Comparison of ENCODE assay signal across 12 cellular contexts in the genomic region with DNA sequence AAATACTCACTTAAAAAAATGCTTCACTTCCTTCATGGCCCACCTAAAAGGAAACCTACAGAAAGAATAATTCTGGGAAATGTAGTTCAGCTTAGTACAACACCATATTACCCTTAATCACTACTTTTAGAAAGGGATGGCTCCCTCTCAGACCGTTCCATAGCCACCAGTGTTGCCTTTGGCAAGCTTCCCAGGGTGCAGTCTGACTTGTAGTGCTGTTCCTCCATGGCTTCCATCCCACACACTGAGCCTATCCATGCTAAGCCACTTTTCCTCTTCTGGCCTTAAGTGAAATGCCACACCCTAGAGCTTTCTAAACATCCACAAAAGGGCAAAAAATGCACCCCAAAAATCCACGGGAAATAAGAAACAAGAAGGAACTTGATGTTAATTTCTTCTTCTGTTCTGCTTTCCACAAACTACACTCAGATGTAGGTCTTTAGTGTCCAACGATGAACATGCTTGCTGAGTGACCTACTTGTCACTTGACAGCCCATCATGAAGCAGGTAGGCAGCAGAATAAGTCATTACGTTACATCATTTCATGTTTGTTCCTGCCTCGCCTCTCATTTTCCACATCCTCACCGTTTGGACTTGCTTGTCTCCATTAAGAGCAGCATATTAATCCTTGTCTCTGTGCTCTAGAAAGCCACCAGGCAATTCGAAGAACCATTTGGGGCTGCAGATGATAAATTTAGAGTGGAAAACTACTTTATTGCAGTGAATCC.
DNase-seq lines count a peak whose midpoint lies in the region; ATAC-seq and TF ChIP-seq lines count a peak whose summit lies in the region.
"Had no signal": no experiment of that assay in that cellular context is flagged by ENCODE, and none has a peak within 500 bp of the region (broad histone marks: within the 10 kb centered on the region; RNA-seq: fewer than 3 reads in every experiment).

No MANE protein-coding gene starts in this region.

- intact Hi-C loops in right cardiac atrium (cut with DNase I) = no loop called here

- no peak overlapping the region for H3K4me3 ChIP-seq in AG10803 (ENCODE audit: low read length)
- H3K4me3 ChIP-seq in MG63 = no peak overlapping the region
- no peak overlapping the region for H3K4me3 ChIP-seq in right cardiac atrium (ENCODE audit: low read length)
- H3K4me3 ChIP-seq in WERI-Rb-1 (ENCODE audit: low read depth, low read length) = no peak overlapping the region
- no peak overlapping the region for H3K4me3 ChIP-seq in gastroesophageal sphincter
- H3K4me3 ChIP-seq in suprapubic skin = no peak overlapping the region
- H3K4me3 ChIP-seq: lung, uterus had no signal

- H3K27me3 ChIP-seq in MG63 = no peaks in the 10 kb centered on the region
- no peaks in the 10 kb centered on the region for H3K27me3 ChIP-seq in right cardiac atrium (ENCODE audit: control insufficient read depth, insufficient read depth)
- H3K27me3 ChIP-seq in WERI-Rb-1 (ENCODE audit: insufficient read depth, low read depth, severe bottlenecking) = no peaks in the 10 kb centered on the region
- H3K27me3 ChIP-seq in gastroesophageal sphincter = no peaks in the 10 kb centered on the region
- H3K27me3 ChIP-seq in suprapubic skin = no peaks in the 10 kb centered on the region
- H3K27me3 ChIP-seq: uterus had no signal

- H3K27ac ChIP-seq in right cardiac atrium (ENCODE audit: low read length) = no peak overlapping the region
- no peak overlapping the region for H3K27ac ChIP-seq in WERI-Rb-1
- no peak overlapping the region for H3K27ac ChIP-seq in gastroesophageal sphincter
- H3K27ac ChIP-seq in suprapubic skin = no peak overlapping the region
- H3K27ac ChIP-seq: uterus had no signal

- ATAC-seq in right cardiac atrium (peak; percentile 91 to 97), gastroesophageal sphincter (no peak)

- TF ChIP-seq POLR2A in gastroesophageal sphincter (IDR thresholded peaks at IDR 0.05) (no peak), suprapubic skin (IDR thresholded peaks at IDR 0.05) (no peak)

- 69% methylated on average over 7 of the region's 7 CpGs for WGBS in right cardiac atrium
- 69 to 77% methylated on average over 4 to 7 of the region's 7 CpGs for WGBS in gastroesophageal sphincter (ENCODE audit: low coverage in 1 of 2), 2 donors
- 44% methylated on average over 7 of the region's 7 CpGs for WGBS in suprapubic skin

- TF ChIP-seq CTCF in AG10803 (conservative IDR thresholded peaks at IDR 0.05; ENCODE audit: low read length) = no peak
- no peak for TF ChIP-seq CTCF in WERI-Rb-1 (IDR thresholded peaks at IDR 0.05; ENCODE audit: low read depth, low read length)
- no peak for TF ChIP-seq CTCF in gastroesophageal sphincter (IDR thresholded peaks at IDR 0.05)
- no peak for TF ChIP-seq CTCF in suprapubic skin (IDR thresholded peaks at IDR 0.05)

- H3K4me1 ChIP-seq in right cardiac atrium (ENCODE audit: control insufficient read depth, insufficient read depth, low read length) (no peaks in the 10 kb centered on the region), gastroesophageal sphincter (no peaks in the 10 kb centered on the region), suprapubic skin (no peaks in the 10 kb centered on the region)
- H3K4me1 ChIP-seq: uterus had no signal

- H3K36me3 ChIP-seq in MG63 (no peaks in the 10 kb centered on the region), WERI-Rb-1 (no peaks in the 10 kb centered on the region), gastroesophageal sphincter (no peaks in the 10 kb centered on the region), suprapubic skin (no peaks in the 10 kb centered on the region)
- H3K36me3 ChIP-seq: uterus had no signal

- peaks cover 31% of the 10 kb centered on the region for H3K9me3 ChIP-seq in MG63
- H3K9me3 ChIP-seq in right cardiac atrium (ENCODE audit: control insufficient read depth, low read length) = no peaks in the 10 kb centered on the region
- peaks cover 5% of the 10 kb centered on the region for H3K9me3 ChIP-seq in WERI-Rb-1 (ENCODE audit: severe bottlenecking)
- peaks cover 0 to 18% (median 0%) of the 10 kb centered on the region in 3 donors for H3K9me3 ChIP-seq in gastroesophageal sphincter
- peaks cover 6% of the 10 kb centered on the region for H3K9me3 ChIP-seq in suprapubic skin

- TF ChIP-seq EP300 in gastroesophageal sphincter (IDR thresholded peaks at IDR 0.05) = no peak
- TF ChIP-seq EP300 in suprapubic skin (IDR thresholded peaks at IDR 0.05) = no peak

- peak; percentile 2 for DNase-seq in AG10803 (ENCODE audit: low read depth)
- DNase-seq in MG63 = peak; percentile 69
- peak; percentile 65 for DNase-seq in brain pericyte (ENCODE audit: low read depth, low spot score)
- DNase-seq in right cardiac atrium = peak; percentile 75 to 89 (median 82)
- no peak for DNase-seq in globus pallidus (ENCODE audit: low spot score)
- no peak for DNase-seq in WERI-Rb-1
- no peak for DNase-seq in suprapubic skin (ENCODE audit: low spot score in 2 of 2)
- DNase-seq: activated naive CD8-positive, alpha-beta T cell treated with anti-CD3 and anti-CD28 coated beads, Interleukin-2, amount 10 ng/mL, durations not matched to agents 7 days and 5 days; erythroblast had no signal

Comparison
In these comparisons a context has a peak if more than half of its experiments do, and no peak if none do; other contexts are left out.
1. DNase-seq: peak in AG10803 (single experiment), MG63 (single experiment), brain pericyte (single experiment) and right cardiac atrium (3 of 3); none in globus pallidus (single experiment), WERI-Rb-1 (single experiment) and suprapubic skin (0 of 2).